Comparison of ENCODE assay signal across 9 cellular contexts in genomic region chr11:1391165-1392010, GRCh38. TPM values are rescaled to one million over a fixed set of nuclear protein-coding genes. Genes with fewer than 3 reads are reported as not detected.
DNase-seq lines count a peak whose midpoint lies in the region; ATAC-seq and TF ChIP-seq lines count a peak whose summit lies in the region.
"Had no signal": no experiment of that assay in that cellular context is flagged by ENCODE, and none has a peak within 500 bp of the region (broad histone marks: within the 10 kb centered on the region; RNA-seq: fewer than 3 reads in every experiment).

No MANE protein-coding gene starts in this region.

- H3K4me1 ChIP-seq in neural progenitor cell (peaks cover 4% of the 10 kb centered on the region), trophoblast cell (ENCODE audit: control insufficient read depth in 1 of 2, insufficient read depth in 2 of 2, low read length in 2 of 2) (peaks cover 5 to 11% of the 10 kb centered on the region in 2 experiments)

- H4K91ac ChIP-seq in trophoblast cell (ENCODE audit: low read depth, low read length): no peak overlapping the region

- H3K27me3 ChIP-seq in neural progenitor cell (peaks cover 33% of the 10 kb centered on the region), trophoblast cell (ENCODE audit: insufficient read depth, low read length) (peaks cover 30% of the 10 kb centered on the region)

- peaks cover 8% of the 10 kb centered on the region for H3K27me3 Mint-ChIP-seq in neural progenitor cell (ENCODE audit: insufficient read depth, low read depth)

- peaks cover 8% of the 10 kb centered on the region for H3K9me3 Mint-ChIP-seq in neural progenitor cell

- H3K9ac ChIP-seq in neural progenitor cell (no peak overlapping the region), trophoblast cell (ENCODE audit: low read length) (no peak overlapping the region)

- no CpG with 5 or more reads among the region's 30 CpGs for WGBS in trophoblast cell (ENCODE audit: extremely low coverage, insufficient coverage, insufficient read length)

- H3K4me3 ChIP-seq in neural progenitor cell: peak overlapping the region; percentile 55
- no peak overlapping the region for H3K4me3 ChIP-seq in trophoblast cell (ENCODE audit: low read depth, low read length)

- no peaks in the 10 kb centered on the region for H3K79me1 ChIP-seq in trophoblast cell (ENCODE audit: low read length)

- H3K36me3 ChIP-seq in neural progenitor cell (no peaks in the 10 kb centered on the region), trophoblast cell (ENCODE audit: control insufficient read depth in 1 of 2, insufficient read depth in 2 of 2, low read length in 2 of 2) (no peaks in the 10 kb centered on the region)
- H3K36me3 ChIP-seq: thoracic aorta had no signal

- H3K27ac Mint-ChIP-seq in neural progenitor cell: no peak overlapping the region

- H4K12ac ChIP-seq in trophoblast cell (ENCODE audit: low read depth, low read length): no peak overlapping the region

- no peak overlapping the region for H3K18ac ChIP-seq in trophoblast cell (ENCODE audit: low read length)

- TF ChIP-seq CTCF in neural progenitor cell (IDR thresholded peaks at IDR 0.05): no peak

- H3K14ac ChIP-seq in trophoblast cell (ENCODE audit: low read length): no peak overlapping the region

- H4K8ac ChIP-seq in trophoblast cell (ENCODE audit: low read depth, low read length): no peak overlapping the region

- no peak overlapping the region for H2BK120ac ChIP-seq in trophoblast cell (ENCODE audit: insufficient read depth, low read length, poor library complexity)

- H3K9me3 ChIP-seq in neural progenitor cell (ENCODE audit: low read depth) (no peaks in the 10 kb centered on the region), trophoblast cell (ENCODE audit: insufficient read depth, low read depth, low read length) (peaks cover 9% of the 10 kb centered on the region)
- H3K9me3 ChIP-seq: thoracic aorta had no signal

- peaks cover 14% of the 10 kb centered on the region for H3K4me1 Mint-ChIP-seq in neural progenitor cell

- no peak overlapping the region for H2BK5ac ChIP-seq in trophoblast cell (ENCODE audit: low read depth, low read length, poor library complexity)

- H3K23ac ChIP-seq in trophoblast cell (ENCODE audit: low read length): no peak overlapping the region

- DNase-seq in D341Med (ENCODE audit: low spot score): peak; percentile 68
- DNase-seq in NCI-H1105 treated with DMSO at 0.1 percent for 48 hours (lab: John Stamatoyannopoulos, UW): peak; percentile 72
- peak; percentile 65 for DNase-seq in neural progenitor cell (ENCODE audit: low spot score)
- DNase-seq in trophoblast cell: no peak
- DNase-seq in NOMO-1 (lab: John Stamatoyannopoulos, UW; ENCODE audit: unreplicated experiment in 2 of 2): no peak
- DNase-seq: SHP77 treated with DMSO at 0.1 percent for 48 hours had no signal

- peaks cover 19% of the 10 kb centered on the region for H3F3A ChIP-seq in neural progenitor cell (ENCODE audit: low read depth)

- no peak for ATAC-seq in activated CD4-positive, CD25-positive, alpha-beta regulatory T cell treated with anti-CD3 and anti-CD28 coated beads, Interleukin-2, amount 50 U/mL, for 24 hours

- H2BK12ac ChIP-seq in trophoblast cell (ENCODE audit: low read length): no peak overlapping the region

- H4K20me1 ChIP-seq in neural progenitor cell (ENCODE audit: low read depth): peaks cover 17% of the 10 kb centered on the region

- H3K27ac ChIP-seq in cingulate gyrus (ENCODE audit: low read depth, low read length) (peak overlapping the region; percentile 69), neural progenitor cell (no peak overlapping the region), trophoblast cell (ENCODE audit: low read depth, low read length) (no peak overlapping the region)
- H3K27ac ChIP-seq: thoracic aorta had no signal

- peaks cover 11% of the 10 kb centered on the region for H3K36me3 Mint-ChIP-seq in neural progenitor cell

- H3K79me2 ChIP-seq in neural progenitor cell (ENCODE audit: low read depth) (peaks cover 23% of the 10 kb centered on the region), trophoblast cell (ENCODE audit: control insufficient read depth, insufficient read depth, low read length, poor library complexity) (no peaks in the 10 kb centered on the region)

- H2AFZ ChIP-seq in neural progenitor cell (replicated peaks) (no peak overlapping the region), trophoblast cell (ENCODE audit: insufficient read depth, low read length, poor library complexity) (no peak overlapping the region)

- no peak overlapping the region for H3K4ac ChIP-seq in trophoblast cell (ENCODE audit: low read depth, low read length)

- peak overlapping the region; percentile 95 for H3K4me2 ChIP-seq in neural progenitor cell
- H3K4me2 ChIP-seq in trophoblast cell (ENCODE audit: low read length): no peak overlapping the region

- H2AK5ac ChIP-seq in trophoblast cell (ENCODE audit: low read length): no peak overlapping the region

- peak overlapping the region; percentile 93 for H3K4me3 Mint-ChIP-seq in neural progenitor cell

RNA-seq across cellular contexts. Expression of gene BRSK2, which starts 1.7 kb away (rescaled TPM):
- 8.2 and 13.8 TPM in 2 replicates for total RNA-seq in neural progenitor cell (ENCODE audit: low replicate concordance)
- polyA plus RNA-seq in trophoblast cell (2013): 0.82 and 0.89 TPM in 2 replicates

Comparison
In these comparisons a context has a peak if more than half of its experiments do, and no peak if none do; other contexts are left out.
1. DNase-seq: peak in D341Med (single experiment), NCI-H1105 treated with DMSO at 0.1 percent for 48 hours (single experiment) and neural progenitor cell (single experiment); none in trophoblast cell (0 of 2) and NOMO-1 (0 of 2).